Comparison of ENCODE assay signal across 37 cellular contexts in genomic region chr10:125266966-125267365, GRCh38.
DNase-seq lines count a peak whose midpoint lies in the region; ATAC-seq, FAIRE-seq and TF ChIP-seq lines count a peak whose summit lies in the region.
"Had no signal": no experiment of that assay in that cellular context is flagged by ENCODE, and none has a peak within 500 bp of the region (broad histone marks: within the 10 kb centered on the region; RNA-seq: fewer than 3 reads in every experiment).

No MANE protein-coding gene starts in this region.

- no peak overlapping the region for H3K27ac ChIP-seq in right atrium auricular region
- H3K27ac ChIP-seq in right cardiac atrium (ENCODE audit: low read length): no peak overlapping the region
- H3K27ac ChIP-seq in H1 (ENCODE audit: low read depth, low read length): no peak overlapping the region
- H3K27ac ChIP-seq in endodermal cell (ENCODE audit: low read depth, low read length): no peak overlapping the region
- H3K27ac ChIP-seq in neuronal stem cell (replicated peaks; ENCODE audit: low read length): no peak overlapping the region
- H3K27ac ChIP-seq: 22Rv1; A549; BLaER1; BLaER1 treated with 17β-estradiol and CSF1 and Interleukin-3, amounts not matched to agents 10 nM and 100 nM; C4-2B had no signal

- H4K91ac ChIP-seq in H1 (replicated peaks; ENCODE audit: insufficient read length, low read length) (no peak overlapping the region), neuronal stem cell (ENCODE audit: low read depth, low read length, poor library complexity) (no peak overlapping the region)

- H3K23me2 ChIP-seq in H1 (ENCODE audit: low read depth, low read length): no peaks in the 10 kb centered on the region

- no peak overlapping the region for H2BK15ac ChIP-seq in H1 (ENCODE audit: low read length)
- H2BK15ac ChIP-seq in neuronal stem cell (ENCODE audit: low read length): no peak overlapping the region

- H3K27me3 Mint-ChIP-seq in endodermal cell (ENCODE audit: insufficient read depth): peaks cover 2% of the 10 kb centered on the region
- H3K27me3 Mint-ChIP-seq: CD4-positive, CD25-positive, alpha-beta regulatory T cell had no signal

- WGBS in right cardiac atrium: 81% methylated on average over 13 of the region's 13 CpGs
- 89% methylated on average over 13 of the region's 13 CpGs; no CpG with 5 or more reads in 1 of the 2 experiments for WGBS in H1 (ENCODE audit: extremely low coverage in 1 of 2, insufficient coverage in 1 of 2, insufficient read length in 1 of 2, insufficient replicate concordance in 2 of 2, low coverage in 1 of 2, low lambda C conversion rate in 2 of 2, missing lambda C conversion rate in 1 of 2), 2 experiments
- 86 to 93% methylated on average over 12 to 13 of the region's 13 CpGs for WGBS in endodermal cell (ENCODE audit: insufficient coverage in 1 of 2, insufficient read length in 1 of 2), 2 experiments
- no CpG with 5 or more reads among the region's 13 CpGs for WGBS in neuronal stem cell (ENCODE audit: extremely low coverage in 2 of 2, insufficient read length in 2 of 2, insufficient replicate concordance in 1 of 2), 2 donors

- H4K5ac ChIP-seq in H1 (ENCODE audit: insufficient read length, low read depth, low read length): no peak overlapping the region

- TF ChIP-seq CTCF in right atrium auricular region (IDR thresholded peaks at IDR 0.05) (no peak), H1 (IDR thresholded peaks at IDR 0.05; ENCODE audit: control extremely low read depth in 1 of 3, insufficient read depth in 1 of 3, low read depth in 1 of 3, low read length in 3 of 3) (no peak), endodermal cell (conservative IDR thresholded peaks at IDR 0.05) (no peak)

- H2BK20ac ChIP-seq in H1 (ENCODE audit: low read length): no peak overlapping the region

- H3K14ac ChIP-seq in H1 (ENCODE audit: insufficient read length) (no peak overlapping the region), neuronal stem cell (ENCODE audit: low read length) (no peak overlapping the region)

- no peaks in the 10 kb centered on the region for H3K9me3 Mint-ChIP-seq in endodermal cell
- H3K9me3 Mint-ChIP-seq: CD4-positive, alpha-beta T cell; CD8-positive, alpha-beta memory T cell; CD8-positive, alpha-beta T cell had no signal

- TF ChIP-seq RAD21 in H1 (IDR thresholded peaks at IDR 0.05 in 1 of 2, conservative IDR thresholded peaks at IDR 0.05 in 1 of 2; ENCODE audit: low read depth in 2 of 2, low read length in 2 of 2): no peak

- no peak overlapping the region for H3K56ac ChIP-seq in H1 (replicated peaks; ENCODE audit: insufficient read length, low read depth, low read length)

- no peaks in the 10 kb centered on the region for H3K79me2 ChIP-seq in H1 (ENCODE audit: control insufficient read depth in 1 of 2, insufficient read depth in 2 of 2, low read length in 2 of 2)

- intact Hi-C loops in right cardiac atrium (cut with DNase I): no loop called here

- H3K9me3 ChIP-seq in right atrium auricular region (no peaks in the 10 kb centered on the region), right cardiac atrium (ENCODE audit: control insufficient read depth, low read length) (no peaks in the 10 kb centered on the region), H1 (ENCODE audit: insufficient read depth in 2 of 2, low read depth in 1 of 2, low read length in 1 of 2) (no peaks in the 10 kb centered on the region; a peak in 1 of 4 replicates), endodermal cell (ENCODE audit: control insufficient read depth, low read length) (no peaks in the 10 kb centered on the region), neuronal stem cell (replicated peaks in 1 of 2; ENCODE audit: control insufficient read depth in 2 of 2, insufficient read depth in 1 of 2, low read depth in 1 of 2, low read length in 2 of 2) (no peaks in the 10 kb centered on the region)
- H3K9me3 ChIP-seq: A549, BE2C, BLaER1, Caco-2 had no signal

- POLR2A ChIA-PET in H1 (lab: Charles Lee; ENCODE audit: partially characterized antibody): no interaction called here

- no peak overlapping the region for H3K27ac Mint-ChIP-seq in endodermal cell
- H3K27ac Mint-ChIP-seq: B cell; CD14-positive monocyte; CD4-positive, alpha-beta memory T cell; CD4-positive, alpha-beta T cell; CD4-positive, CD25-positive, alpha-beta regulatory T cell; CD8-positive, alpha-beta memory T cell; CD8-positive, alpha-beta T cell had no signal

- H3K9ac ChIP-seq in H1 (replicated peaks in 1 of 4; ENCODE audit: extremely low read depth in 1 of 4, low read depth in 3 of 4, low read length in 3 of 4): no peak overlapping the region
- H3K9ac ChIP-seq in endodermal cell (ENCODE audit: extremely low read depth, low read length, poor library complexity, severe bottlenecking): no peak overlapping the region
- peak overlapping the region; percentile 33 for H3K9ac ChIP-seq in neuronal stem cell (ENCODE audit: low read depth, low read length, poor library complexity)
- H3K9ac ChIP-seq: BLaER1; BLaER1 treated with 17β-estradiol and CSF1 and Interleukin-3, amounts not matched to agents 10 nM and 100 nM had no signal

- no peak overlapping the region for H3K4ac ChIP-seq in H1 (replicated peaks; ENCODE audit: insufficient read length, low read depth, low read length)
- H3K4ac ChIP-seq in neuronal stem cell (ENCODE audit: low read length): no peak overlapping the region

- H3K4me2 ChIP-seq in H1 (ENCODE audit: insufficient read depth in 1 of 2, low read depth in 2 of 2, low read length in 2 of 2): no peak overlapping the region
- no peak overlapping the region for H3K4me2 ChIP-seq in neuronal stem cell (ENCODE audit: insufficient read depth, low read length, poor library complexity, severe bottlenecking)
- H3K4me2 ChIP-seq: A549; BLaER1; BLaER1 treated with 17β-estradiol and CSF1 and Interleukin-3, amounts not matched to agents 10 nM and 100 nM had no signal

- H2BK12ac ChIP-seq in H1 (ENCODE audit: low read depth, low read length): peak overlapping the region; percentile 39; the same call in 1 of the 2 replicates
- H2BK12ac ChIP-seq in neuronal stem cell (ENCODE audit: low read length): no peak overlapping the region

- H3K4me1 ChIP-seq in right atrium auricular region (no peaks in the 10 kb centered on the region), right cardiac atrium (ENCODE audit: control insufficient read depth, insufficient read depth, low read length) (no peaks in the 10 kb centered on the region), H1 (replicated peaks in 1 of 4; ENCODE audit: control insufficient read depth in 3 of 4, insufficient read depth in 4 of 4, low read length in 3 of 4) (no peaks in the 10 kb centered on the region; a peak in 1 of 7 replicates), endodermal cell (ENCODE audit: control insufficient read depth, insufficient read depth, low read length) (no peaks in the 10 kb centered on the region), neuronal stem cell (ENCODE audit: control insufficient read depth in 2 of 2, insufficient read depth in 1 of 2, low read depth in 1 of 2, low read length in 2 of 2) (no peaks in the 10 kb centered on the region)
- H3K4me1 ChIP-seq: BE2C, BLaER1 had no signal

- H2AFZ ChIP-seq in H1 (ENCODE audit: low read length): no peak overlapping the region
- H2AFZ ChIP-seq in neuronal stem cell (ENCODE audit: low read length): no peak overlapping the region

- TF ChIP-seq EP300 in H1 (IDR thresholded peaks at IDR 0.05; ENCODE audit: borderline replicate concordance in 1 of 2, low read depth in 2 of 2, low read length in 2 of 2): no peak

- H2AK5ac ChIP-seq in H1 (ENCODE audit: low read depth, low read length) (no peak overlapping the region), neuronal stem cell (ENCODE audit: low read depth, low read length) (peak overlapping the region; percentile 78)

- H3K4me1 Mint-ChIP-seq in endodermal cell: peaks cover 10% of the 10 kb centered on the region
- H3K4me1 Mint-ChIP-seq: B cell; CD14-positive monocyte; CD4-positive, alpha-beta memory T cell; CD4-positive, CD25-positive, alpha-beta regulatory T cell; CD8-positive, alpha-beta memory T cell had no signal

- H3K27me3 ChIP-seq in right atrium auricular region: no peaks in the 10 kb centered on the region
- H3K27me3 ChIP-seq in right cardiac atrium (ENCODE audit: control insufficient read depth, insufficient read depth): no peaks in the 10 kb centered on the region
- H3K27me3 ChIP-seq in H1 (replicated peaks in 1 of 4; ENCODE audit: control insufficient read depth in 3 of 4, extremely low read depth in 1 of 4, insufficient read depth in 3 of 4, low read length in 3 of 4): no peaks in the 10 kb centered on the region
- H3K27me3 ChIP-seq in endodermal cell (ENCODE audit: control insufficient read depth, insufficient read depth, low read length, poor library complexity, severe bottlenecking): no peaks in the 10 kb centered on the region
- peaks cover 0 to 5% (median 0%) of the 10 kb centered on the region in 3 experiments for H3K27me3 ChIP-seq in neuronal stem cell (ENCODE audit: control insufficient read depth in 3 of 3, insufficient read depth in 3 of 3, low read depth in 1 of 3, low read length in 3 of 3)
- H3K27me3 ChIP-seq: BE2C; BLaER1; BLaER1 treated with 17β-estradiol and CSF1 and Interleukin-3, amounts not matched to agents 10 nM and 100 nM had no signal

- H2BK120ac ChIP-seq in H1 (replicated peaks; ENCODE audit: low read depth, low read length): no peak overlapping the region
- H2BK120ac ChIP-seq in neuronal stem cell (ENCODE audit: low read depth, low read length): no peak overlapping the region

- H3K23ac ChIP-seq in H1 (ENCODE audit: insufficient read length): no peak overlapping the region
- H3K23ac ChIP-seq in neuronal stem cell (ENCODE audit: low read depth, low read length, poor library complexity): no peak overlapping the region

- H3K4me3 Mint-ChIP-seq in endodermal cell: no peak overlapping the region
- H3K4me3 Mint-ChIP-seq: B cell; CD14-positive monocyte; CD4-positive, alpha-beta memory T cell; CD4-positive, alpha-beta T cell; CD4-positive, CD25-positive, alpha-beta regulatory T cell; CD8-positive, alpha-beta memory T cell; CD8-positive, alpha-beta T cell had no signal

- H4K8ac ChIP-seq in H1 (ENCODE audit: extremely low read depth, insufficient read depth, low read length): no peak overlapping the region
- no peak overlapping the region for H4K8ac ChIP-seq in neuronal stem cell (ENCODE audit: low read depth, low read length)

- no peak for TF ChIP-seq POLR2A in H1 (IDR thresholded peaks at IDR 0.05; ENCODE audit: control extremely low read depth in 1 of 2, low read depth in 2 of 2, low read length in 2 of 2)
- TF ChIP-seq POLR2A in GM12892 (IDR thresholded peaks at IDR 0.05; ENCODE audit: low read depth, low read length): no peak

- H3K4me3 ChIP-seq in right atrium auricular region: no peak overlapping the region
- H3K4me3 ChIP-seq in right cardiac atrium (ENCODE audit: low read length): no peak overlapping the region
- H3K4me3 ChIP-seq in H1 (ENCODE audit: extremely low read depth in 1 of 4, insufficient read depth in 2 of 4, low read depth in 3 of 4, low read length in 4 of 4): no peak overlapping the region
- no peak overlapping the region for H3K4me3 ChIP-seq in endodermal cell (ENCODE audit: low read length)
- H3K4me3 ChIP-seq in neuronal stem cell (ENCODE audit: low read length in 2 of 2): peak overlapping the region in 1 of 2 donors; percentile 32
- H3K4me3 ChIP-seq: A549; BLaER1; BLaER1 treated with 17β-estradiol and CSF1 and Interleukin-3, amounts not matched to agents 10 nM and 100 nM had no signal

- no peak overlapping the region for H3K18ac ChIP-seq in H1 (ENCODE audit: extremely low read depth, low read length)
- H3K18ac ChIP-seq in neuronal stem cell (ENCODE audit: low read length): peak overlapping the region; percentile 13

- no peaks in the 10 kb centered on the region for H3K36me3 ChIP-seq in right atrium auricular region
- H3K36me3 ChIP-seq in H1 (ENCODE audit: control insufficient read depth in 2 of 4, insufficient read depth in 4 of 4, low read length in 3 of 4): no peaks in the 10 kb centered on the region
- H3K36me3 ChIP-seq in endodermal cell (ENCODE audit: control insufficient read depth, insufficient read depth, low read length): no peaks in the 10 kb centered on the region
- H3K36me3 ChIP-seq in neuronal stem cell (replicated peaks in 1 of 2; ENCODE audit: control insufficient read depth in 2 of 2, insufficient read depth in 2 of 2, low read length in 2 of 2): no peaks in the 10 kb centered on the region
- H3K36me3 ChIP-seq: BE2C; BLaER1; BLaER1 treated with 17β-estradiol and CSF1 and Interleukin-3, amounts not matched to agents 10 nM and 100 nM had no signal

- H3K36me3 Mint-ChIP-seq in endodermal cell (ENCODE audit: low read depth): no peaks in the 10 kb centered on the region
- H3K36me3 Mint-ChIP-seq: CD14-positive monocyte; CD4-positive, alpha-beta memory T cell; CD4-positive, CD25-positive, alpha-beta regulatory T cell; CD8-positive, alpha-beta memory T cell; CD8-positive, alpha-beta T cell had no signal

- ATAC-seq in right cardiac atrium: no peak
- ATAC-seq: A549; CD8-positive, alpha-beta T cell had no signal

- CTCF ChIA-PET in H1 (lab: Charles Lee; ENCODE audit: partially characterized antibody): no interaction called here

- no peaks in the 10 kb centered on the region for H3K79me1 ChIP-seq in H1 (ENCODE audit: low read depth, low read length)
- no peaks in the 10 kb centered on the region for H3K79me1 ChIP-seq in neuronal stem cell (ENCODE audit: low read depth, low read length)

- no peaks in the 10 kb centered on the region for H4K20me1 ChIP-seq in H1 (replicated peaks in 1 of 2; ENCODE audit: control insufficient read depth in 1 of 2, insufficient read depth in 2 of 2, low read length in 2 of 2)
- H4K20me1 ChIP-seq: BLaER1; BLaER1 treated with 17β-estradiol and CSF1 and Interleukin-3, amounts not matched to agents 10 nM and 100 nM had no signal

- H2BK5ac ChIP-seq in H1 (ENCODE audit: low read depth, low read length): no peak overlapping the region
- H2BK5ac ChIP-seq in neuronal stem cell (ENCODE audit: low read length): no peak overlapping the region

- DNase-seq in right atrium auricular region (ENCODE audit: low spot score) (peak; percentile 53), right cardiac atrium (no peak), H1 (ENCODE audit: low read depth in 1 of 2, low spot score in 2 of 2) (no peak), endodermal cell (peak; percentile 24), neuronal stem cell (ENCODE audit: low spot score) (no peak), NOMO-1 (lab: John Stamatoyannopoulos, UW; ENCODE audit: unreplicated experiment in 2 of 2) (no peak), AG08396 (ENCODE audit: low spot score) (no peak), GM12892 (ENCODE audit: insufficient read length) (no peak)
- DNase-seq: 8988T; ACHN; AML-193; BE2C; C1 segment of cervical spinal cord; Caco-2; Calu3; CD4-positive, alpha-beta memory T cell; CD4-positive, alpha-beta T cell; CD4-positive, CD25-positive, alpha-beta regulatory T cell; CD8-positive, alpha-beta memory T cell; CD8-positive, alpha-beta T cell; COR-L47; DMS 273 treated with DMSO at 0.1 percent for 48 hours; DMS153; DMS53; DMS79; DMS79 treated with DMSO at 0.1 percent for 48 hours; DND-41; EL had no signal

- FAIRE-seq in H1 (lab: Jason Lieb, UNC) (no peak), GM12892 (lab: Jason Lieb, UNC) (no peak)
- FAIRE-seq: A204.1, A549, D721Med had no signal

Comparison
In these comparisons a context has a peak if more than half of its experiments do, and no peak if none do; other contexts are left out.
1. DNase-seq: peak in right atrium auricular region (single experiment) and endodermal cell (single experiment); none in right cardiac atrium (0 of 3), H1 (0 of 2), neuronal stem cell (single experiment), NOMO-1 (0 of 2), AG08396 (single experiment) and GM12892 (single experiment).